ENCODE assay signal across 34 cellular contexts in genomic region chr2:16396986-16397385, GRCh38.
DNase-seq lines count a peak whose midpoint lies in the region; ATAC-seq, FAIRE-seq and TF ChIP-seq lines count a peak whose summit lies in the region.
"Had no signal": no experiment of that assay in that cellular context is flagged by ENCODE, and none has a peak within 500 bp of the region (broad histone marks: within the 10 kb centered on the region; RNA-seq: fewer than 3 reads in every experiment).

No MANE protein-coding gene starts in this region.

- no peak overlapping the region for H4K8ac ChIP-seq in neuronal stem cell (ENCODE audit: low read depth, low read length)

- no peaks in the 10 kb centered on the region for H3K4me1 Mint-ChIP-seq in stimulated activated naive CD8-positive, alpha-beta T cell treated with anti-CD3 and anti-CD28 coated beads, Interleukin-15, amount 100 ng/mL, for 72 hours
- H3K4me1 Mint-ChIP-seq: B cell; CD14-positive monocyte; CD4-positive, alpha-beta memory T cell; CD4-positive, CD25-positive, alpha-beta regulatory T cell; CD8-positive, alpha-beta memory T cell had no signal

- no peaks in the 10 kb centered on the region for H3K79me1 ChIP-seq in neuronal stem cell (ENCODE audit: low read depth, low read length)

- no peaks in the 10 kb centered on the region for H3K9me3 Mint-ChIP-seq in stimulated activated naive CD8-positive, alpha-beta T cell treated with anti-CD3 and anti-CD28 coated beads, Interleukin-15, amount 100 ng/mL, for 72 hours
- H3K9me3 Mint-ChIP-seq: CD14-positive monocyte; CD4-positive, CD25-positive, alpha-beta regulatory T cell; CD8-positive, alpha-beta T cell had no signal

- H2BK12ac ChIP-seq in neuronal stem cell (ENCODE audit: low read length), result no peak overlapping the region

- H2AFZ ChIP-seq in neuronal stem cell (ENCODE audit: low read length), result no peak overlapping the region

- H3K4me3 Mint-ChIP-seq in stimulated activated naive CD8-positive, alpha-beta T cell treated with anti-CD3 and anti-CD28 coated beads, Interleukin-15, amount 100 ng/mL, for 72 hours, result no peak overlapping the region
- H3K4me3 Mint-ChIP-seq: B cell; CD14-positive monocyte; CD4-positive, alpha-beta memory T cell; CD4-positive, alpha-beta T cell; CD4-positive, CD25-positive, alpha-beta regulatory T cell; CD8-positive, alpha-beta memory T cell; CD8-positive, alpha-beta T cell had no signal

- H2BK5ac ChIP-seq in neuronal stem cell (ENCODE audit: low read length), result no peak overlapping the region

- peaks cover 2% of the 10 kb centered on the region; the same call in 1 of the 2 replicates for H3K9me3 ChIP-seq in BE2C
- no peaks in the 10 kb centered on the region for H3K9me3 ChIP-seq in neuronal stem cell (replicated peaks in 1 of 2; ENCODE audit: control insufficient read depth in 2 of 2, insufficient read depth in 1 of 2, low read depth in 1 of 2, low read length in 2 of 2)
- H3K9me3 ChIP-seq: A549; BLaER1; BLaER1 treated with 17β-estradiol and CSF1 and Interleukin-3, amounts not matched to agents 10 nM and 100 nM had no signal

- FAIRE-seq in GM12891 (lab: Jason Lieb, UNC), result no peak
- no peak for FAIRE-seq in urothelium cell line (lab: Jason Lieb, UNC)
- FAIRE-seq: A204.1, A549, D721Med had no signal

- H3K4me3 ChIP-seq in BE2C (ENCODE audit: low read depth, low read length) (no peak overlapping the region), neuronal stem cell (ENCODE audit: low read length in 2 of 2) (no peak overlapping the region)
- H3K4me3 ChIP-seq: A549; BLaER1; BLaER1 treated with 17β-estradiol and CSF1 and Interleukin-3, amounts not matched to agents 10 nM and 100 nM had no signal

- no peak overlapping the region for H3K23ac ChIP-seq in neuronal stem cell (ENCODE audit: low read depth, low read length, poor library complexity)

- no peak overlapping the region for H4K91ac ChIP-seq in neuronal stem cell (ENCODE audit: low read depth, low read length, poor library complexity)

- no peak overlapping the region for H3K4ac ChIP-seq in neuronal stem cell (ENCODE audit: low read length)

- H3K27me3 ChIP-seq in BE2C (no peaks in the 10 kb centered on the region), neuronal stem cell (ENCODE audit: control insufficient read depth in 3 of 3, insufficient read depth in 3 of 3, low read depth in 1 of 3, low read length in 3 of 3) (peaks cover 0 to 2% (median 0%) of the 10 kb centered on the region in 3 experiments)
- H3K27me3 ChIP-seq: BLaER1; BLaER1 treated with 17β-estradiol and CSF1 and Interleukin-3, amounts not matched to agents 10 nM and 100 nM had no signal

- H2BK120ac ChIP-seq in neuronal stem cell (ENCODE audit: low read depth, low read length), result no peak overlapping the region

- no peak overlapping the region for H3K14ac ChIP-seq in neuronal stem cell (ENCODE audit: low read length)

- H3K4me1 ChIP-seq in BE2C, result peaks cover 33% of the 10 kb centered on the region
- H3K4me1 ChIP-seq in neuronal stem cell (ENCODE audit: control insufficient read depth in 2 of 2, insufficient read depth in 1 of 2, low read depth in 1 of 2, low read length in 2 of 2), result peaks cover 13 to 14% of the 10 kb centered on the region in 2 donors
- H3K4me1 ChIP-seq: A549, BLaER1 had no signal

- H3K27me3 Mint-ChIP-seq in stimulated activated naive CD8-positive, alpha-beta T cell treated with anti-CD3 and anti-CD28 coated beads, Interleukin-15, amount 100 ng/mL, for 72 hours, result no peaks in the 10 kb centered on the region
- H3K27me3 Mint-ChIP-seq: B cell; CD4-positive, alpha-beta memory T cell; CD4-positive, alpha-beta T cell; CD4-positive, CD25-positive, alpha-beta regulatory T cell; CD8-positive, alpha-beta memory T cell had no signal

- DNase-seq in stimulated activated naive CD8-positive, alpha-beta T cell treated with anti-CD3 and anti-CD28 coated beads, Interleukin-15, amount 100 ng/mL, for 72 hours, result no peak
- DNase-seq in stimulated activated naive CD8-positive, alpha-beta T cell treated with anti-CD3 and anti-CD28 coated beads, Interleukin-15, Interleukin-2, amounts not matched to agents 100 U/mL and 50 U/mL, for 24 hours, result no peak
- DNase-seq in BE2C (peak; percentile 99), neuronal stem cell (ENCODE audit: low spot score) (no peak), GM12891 (ENCODE audit: insufficient read length, low spot score) (no peak), urothelium cell line (ENCODE audit: low spot score) (no peak)
- DNase-seq: 8988T; ACHN; AML-193; C1 segment of cervical spinal cord; Caco-2; Calu3; CD4-positive, alpha-beta memory T cell; CD4-positive, alpha-beta T cell; CD4-positive, CD25-positive, alpha-beta regulatory T cell; CD8-positive, alpha-beta memory T cell; CD8-positive, alpha-beta T cell; COR-L47; DMS 273 treated with DMSO at 0.1 percent for 48 hours; DMS153; DMS53; DMS79; DMS79 treated with DMSO at 0.1 percent for 48 hours; DND-41; EL had no signal

- H2AK5ac ChIP-seq in neuronal stem cell (ENCODE audit: low read depth, low read length), result no peak overlapping the region

- peak overlapping the region; percentile 69 for H3K18ac ChIP-seq in neuronal stem cell (ENCODE audit: low read length)

- no peak overlapping the region for H3K4me2 ChIP-seq in neuronal stem cell (ENCODE audit: insufficient read depth, low read length, poor library complexity, severe bottlenecking)
- H3K4me2 ChIP-seq: A549; BLaER1; BLaER1 treated with 17β-estradiol and CSF1 and Interleukin-3, amounts not matched to agents 10 nM and 100 nM had no signal

- ATAC-seq in stimulated activated naive CD8-positive, alpha-beta T cell treated with anti-CD3 and anti-CD28 coated beads, Interleukin-15, amount 100 ng/mL, for 72 hours, result peak; percentile 37
- no peak for ATAC-seq in stimulated activated naive CD8-positive, alpha-beta T cell treated with anti-CD3 and anti-CD28 coated beads, Interleukin-15, Interleukin-2, amounts not matched to agents 100 U/mL and 50 U/mL, for 24 hours
- ATAC-seq: A549; CD8-positive, alpha-beta T cell had no signal

- H3K27ac Mint-ChIP-seq in stimulated activated naive CD8-positive, alpha-beta T cell treated with anti-CD3 and anti-CD28 coated beads, Interleukin-15, amount 100 ng/mL, for 72 hours, result no peak overlapping the region
- H3K27ac Mint-ChIP-seq: B cell; CD14-positive monocyte; CD4-positive, alpha-beta memory T cell; CD4-positive, alpha-beta T cell; CD4-positive, CD25-positive, alpha-beta regulatory T cell; CD8-positive, alpha-beta memory T cell; CD8-positive, alpha-beta T cell had no signal

- no peak overlapping the region for H3K27ac ChIP-seq in neuronal stem cell (replicated peaks; ENCODE audit: low read length)
- H3K27ac ChIP-seq: 22Rv1; A549; BLaER1; BLaER1 treated with 17β-estradiol and CSF1 and Interleukin-3, amounts not matched to agents 10 nM and 100 nM; C4-2B had no signal

- no CpG with 5 or more reads among the region's 3 CpGs for WGBS in neuronal stem cell (ENCODE audit: extremely low coverage in 2 of 2, insufficient read length in 2 of 2, insufficient replicate concordance in 1 of 2), 2 donors

- no peak overlapping the region for H3K9ac ChIP-seq in neuronal stem cell (ENCODE audit: low read depth, low read length, poor library complexity)
- H3K9ac ChIP-seq: BLaER1; BLaER1 treated with 17β-estradiol and CSF1 and Interleukin-3, amounts not matched to agents 10 nM and 100 nM had no signal

- H3K36me3 ChIP-seq in BE2C, result no peaks in the 10 kb centered on the region
- peaks cover 0 to 2% of the 10 kb centered on the region in 2 donors for H3K36me3 ChIP-seq in neuronal stem cell (replicated peaks in 1 of 2; ENCODE audit: control insufficient read depth in 2 of 2, insufficient read depth in 2 of 2, low read length in 2 of 2)
- H3K36me3 ChIP-seq: BLaER1; BLaER1 treated with 17β-estradiol and CSF1 and Interleukin-3, amounts not matched to agents 10 nM and 100 nM had no signal

- no peak for TF ChIP-seq POLR2A in GM12891 (IDR thresholded peaks at IDR 0.05; ENCODE audit: low read depth, low read length)

- TF ChIP-seq CTCF in BE2C (IDR thresholded peaks at IDR 0.05; ENCODE audit: low read depth, low read length), result no peak

- no peak overlapping the region for H2BK15ac ChIP-seq in neuronal stem cell (ENCODE audit: low read length)

TF ChIP-seq in GM12891, 5 proteins besides CTCF, POLR2A, EP300 and RAD21:
- TF ChIP-seq PAX5 (IDR thresholded peaks at IDR 0.05; ENCODE audit: insufficient read depth, low read length, severe bottlenecking), result no peak
- TF ChIP-seq POU2F2 (IDR thresholded peaks at IDR 0.05; ENCODE audit: low read depth, low read length), result no peak
- no peak for TF ChIP-seq POLR2AphosphoS5 (IDR thresholded peaks at IDR 0.05; ENCODE audit: low read depth, low read length)
- TF ChIP-seq SPI1 (IDR thresholded peaks at IDR 0.05; ENCODE audit: low read depth, low read length), result no peak
- TF ChIP-seq TAF1 (IDR thresholded peaks at IDR 0.05; ENCODE audit: low read depth, low read length), result no peak
